9 cellular contexts compared by ENCODE assay signal in genomic region chr11:117071344-117071787, GRCh38. TPM values are rescaled to one million over a fixed set of nuclear protein-coding genes. Genes with fewer than 3 reads are reported as not detected.
DNase-seq lines count a peak whose midpoint lies in the region; ATAC-seq and TF ChIP-seq lines count a peak whose summit lies in the region.
"Had no signal": no experiment of that assay in that cellular context is flagged by ENCODE, and none has a peak within 500 bp of the region (broad histone marks: within the 10 kb centered on the region; RNA-seq: fewer than 3 reads in every experiment).

No MANE protein-coding gene starts in this region.

- peak overlapping the region; percentile 55 for H3K27ac ChIP-seq in cardiac muscle cell
- H3K27ac ChIP-seq in sigmoid colon, result peak overlapping the region in 3 of 4 donors; percentile 53 to 67 (median 63)

- no peak for TF ChIP-seq EP300 in sigmoid colon (IDR thresholded peaks at IDR 0.05)

- H3K9me3 ChIP-seq in T-helper 17 cell (ENCODE audit: control insufficient read depth, low read length, poor library complexity, severe bottlenecking) (no peaks in the 10 kb centered on the region), cardiac muscle cell (ENCODE audit: low read depth) (no peaks in the 10 kb centered on the region), sigmoid colon (no peaks in the 10 kb centered on the region)

- no peak overlapping the region for H3K4me3 ChIP-seq in cardiac muscle cell
- H3K4me3 ChIP-seq in sigmoid colon, result no peak overlapping the region

- H3K36me3 ChIP-seq in cardiac muscle cell (no peaks in the 10 kb centered on the region), sigmoid colon (no peaks in the 10 kb centered on the region)

- H3K27me3 ChIP-seq in cardiac muscle cell, result no peaks in the 10 kb centered on the region
- no peaks in the 10 kb centered on the region for H3K27me3 ChIP-seq in sigmoid colon

- peaks cover 42% of the 10 kb centered on the region for H3K4me1 Mint-ChIP-seq in T-helper 17 cell

- peaks cover 12% of the 10 kb centered on the region for H3K4me1 ChIP-seq in cardiac muscle cell (ENCODE audit: low read depth)
- H3K4me1 ChIP-seq in sigmoid colon, result peaks cover 0 to 65% (median 56%) of the 10 kb centered on the region in 4 donors

- WGBS in sigmoid colon, 2 donors, result 36 to 60% methylated on average over 3 of the region's 3 CpGs

- H3K4me3 Mint-ChIP-seq in T-helper 17 cell, result no peak overlapping the region

- DNase-seq in DMS 273 (lab: John Stamatoyannopoulos, UW; ENCODE audit: unreplicated experiment) (peak; percentile 12), DMS 273 treated with DMSO at 0.1 percent for 48 hours (lab: John Stamatoyannopoulos, UW) (no peak), T-helper 17 cell (no peak), cardiac muscle cell (ENCODE audit: low read depth in 1 of 2, low spot score in 1 of 2) (peak; percentile 27 to 57), sigmoid colon (peak; percentile 86), germinal center (ENCODE audit: low spot score) (no peak)
- DNase-seq: activated T-cell treated with anti-CD3 and anti-CD28 coated beads, Interleukin-2, amount 50 U/mL, for 48 hours had no signal

- no peak for TF ChIP-seq POLR2A in sigmoid colon (IDR thresholded peaks at IDR 0.05)

- peaks cover 2% of the 10 kb centered on the region for H3K36me3 Mint-ChIP-seq in T-helper 17 cell (ENCODE audit: low read depth)

- no peak for TF ChIP-seq CTCF in cardiac muscle cell (IDR thresholded peaks at IDR 0.05; ENCODE audit: low read depth, low read length)
- no peak for TF ChIP-seq CTCF in sigmoid colon (IDR thresholded peaks at IDR 0.05)

- ATAC-seq in T-helper 17 cell (no peak), GM19395 (IDR thresholded peaks at IDR 0.05; ENCODE audit: unreplicated experiment) (no peak), GM21825 (IDR thresholded peaks at IDR 0.05; ENCODE audit: unreplicated experiment) (no peak)

- H3K27me3 Mint-ChIP-seq in T-helper 17 cell, result no peaks in the 10 kb centered on the region

- intact Hi-C loops in sigmoid colon (cut with DNase I), result loop anchor here (5.0 kb wide), 1 partner anchor 84 kb away; no protein-coding TSS in a partner anchor

- peak overlapping the region; percentile 37 for H3K27ac Mint-ChIP-seq in T-helper 17 cell

RNA-seq across cellular contexts. Expression of gene SIK3, which starts 26.9 kb away (rescaled TPM):
- total RNA-seq in T-helper 17 cell (10 to 100 TPM; 82.7 to 87.5 TPM), cardiac muscle cell (27.4 and 58.5 TPM in 2 replicates), sigmoid colon (10 to 100 TPM; 35.3 to 53.2 (median 40.9) TPM)
- polyA plus RNA-seq in cardiac muscle cell (29.1 and 39.7 TPM in 2 replicates), sigmoid colon (10 to 100 TPM in 1 of 3 donors, 1 to 10 TPM in 2; 5.5 to 16.5 (median 7.8) TPM)

Comparison
In these comparisons a context has a peak if more than half of its experiments do, and no peak if none do; other contexts are left out.
1. DNase-seq: peak in DMS 273 (single experiment), cardiac muscle cell (2 of 2) and sigmoid colon (single experiment); none in DMS 273 treated with DMSO at 0.1 percent for 48 hours (single experiment), T-helper 17 cell (0 of 3) and germinal center (single experiment).